In genomic region chr19:17266975-17267788, GRCh38 we compare ENCODE assay signal across 8 cellular contexts. TPM values are rescaled to one million over a fixed set of nuclear protein-coding genes. Genes with fewer than 3 reads are reported as not detected.
DNase-seq lines count a peak whose midpoint lies in the region; ATAC-seq and TF ChIP-seq lines count a peak whose summit lies in the region.

Gene BABAM1 (plus strand): TSS chr19:17267443. CDS start chr19:17268807, 1,364 bp downstream.

- H3K36me3 Mint-ChIP-seq in GM23338 (ENCODE audit: low read depth) = peaks cover 32% of the 10 kb centered on the region
- H3K36me3 Mint-ChIP-seq in naive B cell = no peaks in the 10 kb centered on the region
- peaks cover 25% of the 10 kb centered on the region for H3K36me3 Mint-ChIP-seq in stimulated activated memory B cell treated with anti-CD40 and anti-IgM and Interleukin-4, amounts not matched to agents 10 μg/mL and 1 μg/mL and 100 μg/mL, for 72 hours

- peaks cover 6% of the 10 kb centered on the region; the same call in 2 of the 3 replicates for H3K9me3 Mint-ChIP-seq in GM23338
- H3K9me3 Mint-ChIP-seq in naive B cell = no peaks in the 10 kb centered on the region
- H3K9me3 Mint-ChIP-seq in stimulated activated memory B cell treated with anti-CD40 and anti-IgM and Interleukin-4, amounts not matched to agents 10 μg/mL and 1 μg/mL and 100 μg/mL, for 72 hours = no peaks in the 10 kb centered on the region

- H3K27me3 Mint-ChIP-seq in GM23338 (ENCODE audit: insufficient read depth, low read depth, poor library complexity) = peaks cover 22% of the 10 kb centered on the region
- no peaks in the 10 kb centered on the region for H3K27me3 Mint-ChIP-seq in naive B cell
- H3K27me3 Mint-ChIP-seq in stimulated activated memory B cell treated with anti-CD40 and anti-IgM and Interleukin-4, amounts not matched to agents 10 μg/mL and 1 μg/mL and 100 μg/mL, for 72 hours = no peaks in the 10 kb centered on the region

- peak within 1 kb of the TSS; percentile 97 for H3K27ac Mint-ChIP-seq in GM23338
- peak within 1 kb of the TSS; percentile 53 to 98 (median 91) for H3K27ac Mint-ChIP-seq in naive B cell
- peak within 1 kb of the TSS; percentile 90 for H3K27ac Mint-ChIP-seq in stimulated activated memory B cell treated with anti-CD40 and anti-IgM and Interleukin-4, amounts not matched to agents 10 μg/mL and 1 μg/mL and 100 μg/mL, for 72 hours

- ATAC-seq in GM23338 (peak; percentile 94), naive B cell (ENCODE audit: low read depth in 2 of 2) (peak; percentile 82)
- ATAC-seq in stimulated activated memory B cell treated with anti-CD40 and anti-IgM and Interleukin-4, amounts not matched to agents 10 μg/mL and 1 μg/mL and 100 μg/mL, for 72 hours = peak; percentile 98

- H3K79me2 ChIP-seq in DOHH2 (ENCODE audit: control insufficient read depth, low read length) = peaks cover 26% of the 10 kb centered on the region
- peaks cover 12% of the 10 kb centered on the region; the same call in 1 of the 2 replicates for H3K79me2 ChIP-seq in GM23338 (replicated peaks; ENCODE audit: insufficient read depth)

- peaks cover 20% of the 10 kb centered on the region for H3F3A ChIP-seq in DOHH2 (ENCODE audit: control insufficient read depth, insufficient read depth)
- peaks cover 4% of the 10 kb centered on the region; the same call in 1 of the 2 replicates for H3F3A ChIP-seq in GM23338 (replicated peaks; ENCODE audit: low read depth)

- H3K9me2 ChIP-seq in DOHH2 (replicated peaks; ENCODE audit: control insufficient read depth, low read length) = no peaks in the 10 kb centered on the region
- H3K9me2 ChIP-seq in GM23338 (ENCODE audit: insufficient read depth) = no peaks in the 10 kb centered on the region

- peaks cover 24% of the 10 kb centered on the region for H3K36me3 ChIP-seq in DOHH2 (ENCODE audit: control insufficient read depth, low read length)
- H3K36me3 ChIP-seq in GM23338 (ENCODE audit: insufficient read depth) = peaks cover 4% of the 10 kb centered on the region

- H3K4me1 ChIP-seq in DOHH2 (ENCODE audit: control insufficient read depth, low read length) (peaks cover 40% of the 10 kb centered on the region), GM23338 (ENCODE audit: insufficient read depth) (0 out of 2 replicates have a peak, but pooled peaks cover 5% of the 10 kb centered on the region)

- H3K4me1 Mint-ChIP-seq in GM23338 (peaks cover 20% of the 10 kb centered on the region), naive B cell (peaks cover 15 to 29% (median 22%) of the 10 kb centered on the region in 3 donors)
- H3K4me1 Mint-ChIP-seq in stimulated activated memory B cell treated with anti-CD40 and anti-IgM and Interleukin-4, amounts not matched to agents 10 μg/mL and 1 μg/mL and 100 μg/mL, for 72 hours = peaks cover 22% of the 10 kb centered on the region

- H4K20me1 ChIP-seq in DOHH2 (ENCODE audit: control insufficient read depth, insufficient read depth, low read depth, low read length) (no peaks in the 10 kb centered on the region), GM23338 (replicated peaks; ENCODE audit: insufficient read depth) (no peaks in the 10 kb centered on the region)

- no peak within 1 kb of the TSS; the same call in 1 of the 2 replicates for H2AFZ ChIP-seq in GM23338

- H3K4me3 ChIP-seq in DOHH2 (ENCODE audit: low read length) = peak within 1 kb of the TSS; percentile 97
- H3K4me3 ChIP-seq in GM23338 = peak within 1 kb of the TSS; percentile 79

- H3K9me3 ChIP-seq in DOHH2 (ENCODE audit: control insufficient read depth, insufficient read depth, low read length) = no peaks in the 10 kb centered on the region

- H3K4me2 ChIP-seq in DOHH2 (ENCODE audit: low read length) (peak within 1 kb of the TSS; percentile 94), GM23338 (peak within 1 kb of the TSS; percentile 88)

- H3K27ac ChIP-seq in DOHH2 (ENCODE audit: low read depth, low read length) = peak within 1 kb of the TSS; percentile 100
- H3K27ac ChIP-seq in GM23338 (ENCODE audit: low read depth) = peak within 1 kb of the TSS; percentile 90

- DNase-seq in GM23338 (ENCODE audit: low spot score) (peak; percentile 99), LHCN-M2 (ENCODE audit: low read depth) (peak; percentile 100), RPMI8226 (peak; percentile 97), fibroblast of gingiva (ENCODE audit: low read depth) (peak; percentile 99), naive B cell (peak; percentile 98)
- peak; percentile 81 to 91 for DNase-seq in activated T-helper 1 cell treated with anti-CD3 and anti-CD28 coated beads, Interleukin-2, amount 50 U/mL, for 16 hours (ENCODE audit: low read depth in 1 of 2, low spot score in 1 of 2)

- no peak for TF ChIP-seq CTCF in DOHH2 (IDR thresholded peaks at IDR 0.05; ENCODE audit: low read depth, low read length, poor library complexity, severe bottlenecking)
- no peak for TF ChIP-seq CTCF in GM23338 (conservative IDR thresholded peaks at IDR 0.05; ENCODE audit: low read depth in 2 of 2)

- H3K27me3 ChIP-seq in DOHH2 (ENCODE audit: control insufficient read depth, low read length) (no peaks in the 10 kb centered on the region), GM23338 (ENCODE audit: insufficient read depth) (no peaks in the 10 kb centered on the region)

- H3K4me3 Mint-ChIP-seq in GM23338 (peak within 1 kb of the TSS; percentile 96), naive B cell (peak within 1 kb of the TSS; percentile 68 to 94 (median 85))
- H3K4me3 Mint-ChIP-seq in stimulated activated memory B cell treated with anti-CD40 and anti-IgM and Interleukin-4, amounts not matched to agents 10 μg/mL and 1 μg/mL and 100 μg/mL, for 72 hours = peak within 1 kb of the TSS; percentile 87

TF ChIP-seq in GM23338, 12 proteins besides CTCF, POLR2A, EP300 and RAD21 (continues in another document):
- peak; percentile 69 for TF ChIP-seq CREB1 (CRISPR knock-in tag; IDR thresholded peaks at IDR 0.05; ENCODE audit: low read depth)
- TF ChIP-seq EZH2 (IDR thresholded peaks at IDR 0.05; ENCODE audit: low read depth, unreplicated experiment) = no peak
- TF ChIP-seq ZNF114 (CRISPR knock-in tag; IDR thresholded peaks at IDR 0.05) = 0 out of 2 replicates have a peak, but pooled peaks have one; percentile 73
- TF ChIP-seq ZNF331 (CRISPR knock-in tag; IDR thresholded peaks at IDR 0.05; ENCODE audit: low read depth) = no peak
- TF ChIP-seq REST (IDR thresholded peaks at IDR 0.05; ENCODE audit: unreplicated experiment) = no peak
- no peak for TF ChIP-seq STAT1 (IDR thresholded peaks at IDR 0.05; ENCODE audit: unreplicated experiment)
- TF ChIP-seq EZH2phosphoT487 (IDR thresholded peaks at IDR 0.05; ENCODE audit: unreplicated experiment) = no peak
- TF ChIP-seq JUNB (IDR thresholded peaks at IDR 0.05; ENCODE audit: unreplicated experiment) = no peak

RNA-seq across cellular contexts. Expression of gene BABAM1, which starts in this region (rescaled TPM):
- 78.1 and 87.8 TPM in 2 replicates for total RNA-seq in GM23338 (2014; rRNA removed; shearing (Covaris generic))
- polyA plus RNA-seq in GM23338 (2016; fragmentation: Nextera tagmentation; extraction: Ambion mirVana) (88.7 and 95.0 TPM in 2 replicates), naive B cell (ENCODE audit: low read depth in 6 of 6) (100 to 1,000 TPM; 102 to 183 (median 108) TPM)
- total RNA-seq in LHCN-M2 (2014; rRNA removed) = 107 and 148 TPM in 2 replicates
- polyA plus RNA-seq in LHCN-M2 (2012) = 134 TPM

Comparison
In these comparisons a context has a peak if more than half of its experiments do, and no peak if none do; other contexts are left out.
1. Peak in every context shown above with its lines: DNase-seq, ATAC-seq, H3K4me3 ChIP-seq and H3K27ac ChIP-seq.